32 cellular contexts compared by ENCODE assay signal in genomic region chr21:27677547-27677946, GRCh38.
"Had no signal": no experiment of that assay in that cellular context is flagged by ENCODE, and none has a peak within 500 bp of the region (broad histone marks: within the 10 kb centered on the region; RNA-seq: fewer than 3 reads in every experiment).

No MANE protein-coding gene starts in this region.

- H3K4me3 Mint-ChIP-seq: activated CD8-positive, alpha-beta T cell treated with anti-CD3 and anti-CD28 coated beads for 36 hours; activated naive CD4-positive, alpha-beta T cell treated with anti-CD3 and anti-CD28 coated beads, Interleukin-2, amount 50 U/mL, for 24 hours; activated naive CD8-positive, alpha-beta T cell treated with anti-CD3 and anti-CD28 coated beads, Interleukin-2, amount 10 ng/mL, durations not matched to agents 7 days and 5 days; activated T-cell treated with anti-CD3 and anti-CD28 coated beads, Interleukin-2, amount 50 U/mL, for 72 hours; activated T-helper 17 cell treated with anti-CD3 and anti-CD28 coated beads, Interleukin-2, amount 50 U/mL, for 72 hours had no signal

- H3K4me1 Mint-ChIP-seq: activated naive CD4-positive, alpha-beta T cell treated with anti-CD3 and anti-CD28 coated beads, Interleukin-2, amount 50 U/mL, for 24 hours; activated naive CD8-positive, alpha-beta T cell treated with anti-CD3 and anti-CD28 coated beads, Interleukin-2, amount 10 ng/mL, durations not matched to agents 7 days and 5 days; activated T-helper 17 cell treated with anti-CD3 and anti-CD28 coated beads, Interleukin-2, amount 50 U/mL, for 72 hours had no signal

- DNase-seq: activated CD4-positive, alpha-beta T cell treated with anti-CD3 and anti-CD28 coated beads for 1 hour; activated CD4-positive, alpha-beta T cell treated with anti-CD3 and anti-CD28 coated beads for 48 hours; activated CD4-positive, CD25-positive, alpha-beta regulatory T cell; activated CD8-positive, alpha-beta T cell treated with anti-CD3 and anti-CD28 coated beads for 36 hours; activated effector memory CD4-positive, alpha-beta T cell treated with anti-CD3 and anti-CD28 coated beads, Interleukin-2, amount 50 U/mL, for 16 hours; activated naive CD4-positive, alpha-beta T cell; activated naive CD8-positive, alpha-beta T cell treated with anti-CD3 and anti-CD28 coated beads, Interleukin-2, amount 10 ng/mL, durations not matched to agents 7 days and 5 days; activated T-cell treated with anti-CD3 and anti-CD28 coated beads, Interleukin-2, amount 50 U/mL, for 1 hour; activated T-cell treated with anti-CD3 and anti-CD28 coated beads, Interleukin-2, amount 50 U/mL, for 72 hours; amygdala; caudate nucleus; cerebellar nuclear complex; MM.1S; MV-4-11; NCI-H1092; NCI-H1436 treated with DMSO at 0.1 percent for 48 hours; NCI-H1694 treated with DMSO at 0.1 percent for 48 hours; NCI-H2029; NCI-H345; NCI-H524 treated with DMSO at 0.1 percent for 48 hours; SHP77; SW 1271; T-helper 1 cell; T-helper 2 cell; T-helper 9 cell; WERI-Rb-1 had no signal

- ATAC-seq: activated CD8-positive, alpha-beta T cell treated with anti-CD3 and anti-CD28 coated beads for 36 hours; activated T-cell treated with anti-CD3 and anti-CD28 coated beads, Interleukin-2, amount 50 U/mL, for 72 hours; activated T-helper 17 cell treated with anti-CD3 and anti-CD28 coated beads, Interleukin-2, amount 50 U/mL, for 72 hours; Panc1 had no signal

- H3K36me3 Mint-ChIP-seq: activated naive CD4-positive, alpha-beta T cell treated with anti-CD3 and anti-CD28 coated beads, Interleukin-2, amount 50 U/mL, for 24 hours; activated naive CD8-positive, alpha-beta T cell treated with anti-CD3 and anti-CD28 coated beads, Interleukin-2, amount 10 ng/mL, durations not matched to agents 7 days and 5 days had no signal

- H3K4me3 ChIP-seq: ascending aorta, breast epithelium, SJSA1 had no signal

- H3K9me3 Mint-ChIP-seq: activated naive CD4-positive, alpha-beta T cell treated with anti-CD3 and anti-CD28 coated beads, Interleukin-2, amount 50 U/mL, for 24 hours; activated naive CD8-positive, alpha-beta T cell treated with anti-CD3 and anti-CD28 coated beads, Interleukin-2, amount 10 ng/mL, durations not matched to agents 7 days and 5 days; activated T-cell treated with anti-CD3 and anti-CD28 coated beads, Interleukin-2, amount 50 U/mL, for 72 hours; activated T-helper 17 cell treated with anti-CD3 and anti-CD28 coated beads, Interleukin-2, amount 50 U/mL, for 72 hours had no signal

- H3K27ac Mint-ChIP-seq: activated CD8-positive, alpha-beta T cell treated with anti-CD3 and anti-CD28 coated beads for 36 hours; activated naive CD4-positive, alpha-beta T cell treated with anti-CD3 and anti-CD28 coated beads, Interleukin-2, amount 50 U/mL, for 24 hours; activated naive CD8-positive, alpha-beta T cell treated with anti-CD3 and anti-CD28 coated beads, Interleukin-2, amount 10 ng/mL, durations not matched to agents 7 days and 5 days; activated T-cell treated with anti-CD3 and anti-CD28 coated beads, Interleukin-2, amount 50 U/mL, for 72 hours; activated T-helper 17 cell treated with anti-CD3 and anti-CD28 coated beads, Interleukin-2, amount 50 U/mL, for 72 hours had no signal
